In the genomic region with DNA sequence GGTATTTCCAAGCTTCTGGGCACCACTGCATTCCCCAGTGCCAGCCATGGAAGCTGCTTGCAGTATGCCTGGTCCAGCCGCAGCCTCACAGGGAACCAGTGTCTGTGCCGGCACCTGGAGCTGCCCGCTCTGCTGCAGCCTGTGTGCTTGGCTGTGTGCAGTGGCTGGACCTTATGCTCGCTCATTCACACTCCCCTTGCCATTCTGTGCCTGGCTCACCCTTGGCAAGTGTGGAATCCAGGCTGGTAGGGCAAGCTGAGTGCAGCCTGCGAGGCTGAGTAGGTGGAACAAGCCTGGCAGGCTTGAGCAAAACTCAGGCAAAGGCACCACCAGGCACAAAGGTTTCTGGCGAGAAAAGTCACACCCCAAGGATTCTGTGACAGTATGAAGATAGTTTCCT, we compare ENCODE assay signal across 18 cellular contexts.
"Had no signal": no experiment of that assay in that cellular context is flagged by ENCODE, and none has a peak within 500 bp of the region (broad histone marks: within the 10 kb centered on the region; RNA-seq: fewer than 3 reads in every experiment).

No MANE protein-coding gene starts in this region.

- H3K36me3 ChIP-seq: neural progenitor cell, right lobe of liver had no signal

- H3K4me1 ChIP-seq: esophagus squamous epithelium, foreskin keratinocyte, heart left ventricle, neural progenitor cell, pancreas, psoas muscle, right lobe of liver, tibial nerve had no signal

- H3K4me3 ChIP-seq: esophagus squamous epithelium, heart left ventricle, neural progenitor cell, pancreas, psoas muscle, right lobe of liver, tibial nerve had no signal

- ATAC-seq: foreskin keratinocyte; heart left ventricle; left ventricle myocardium superior; pancreas; psoas muscle; right lobe of liver; stimulated activated effector memory CD8-positive, alpha-beta T cell treated with anti-CD3 and anti-CD28 coated beads, Interleukin-12 subunit alpha, Interleukin-12 subunit beta, amount 100 ng/mL, for 72 hours; stimulated activated naive CD8-positive, alpha-beta T cell treated with anti-CD3 and anti-CD28 coated beads, Interleukin-15, Interleukin-2, amounts not matched to agents 100 U/mL and 50 U/mL, for 24 hours had no signal

- H3K9ac ChIP-seq: neural progenitor cell had no signal

- DNase-seq: central memory CD4-positive, alpha-beta T cell; esophagus squamous epithelium; foreskin keratinocyte; left colon; left ventricle myocardium superior; occipital lobe; pancreas; psoas muscle; retina; right lobe of liver; stimulated activated CD4-positive, alpha-beta T cell treated with anti-CD3 and anti-CD28 coated beads, Interleukin-4, amount 100 ng/mL, for 1 hour; stimulated activated CD8-positive, alpha-beta memory T cell treated with anti-CD3 and anti-CD28 coated beads, Interleukin-4, amount 100 ng/mL, for 48 hours; stimulated activated naive CD8-positive, alpha-beta T cell treated with anti-CD3 and anti-CD28 coated beads, Interleukin-15, Interleukin-2, amounts not matched to agents 100 U/mL and 50 U/mL, for 24 hours had no signal

- H3K27me3 ChIP-seq: esophagus squamous epithelium, foreskin keratinocyte, heart left ventricle, neural progenitor cell, pancreas, right lobe of liver, tibial nerve had no signal

- H3K9me3 ChIP-seq: esophagus squamous epithelium, heart left ventricle, pancreas, psoas muscle, right lobe of liver, tibial nerve had no signal

- H2AFZ ChIP-seq: neural progenitor cell had no signal

- H3K27ac ChIP-seq: esophagus squamous epithelium, foreskin keratinocyte, heart left ventricle, neural progenitor cell, pancreas, psoas muscle, right lobe of liver, tibial nerve had no signal

- FAIRE-seq: colon, pancreas had no signal

- H3K4me2 ChIP-seq: neural progenitor cell had no signal
